Comparison of ENCODE assay signal across 22 cellular contexts in the genomic region with DNA sequence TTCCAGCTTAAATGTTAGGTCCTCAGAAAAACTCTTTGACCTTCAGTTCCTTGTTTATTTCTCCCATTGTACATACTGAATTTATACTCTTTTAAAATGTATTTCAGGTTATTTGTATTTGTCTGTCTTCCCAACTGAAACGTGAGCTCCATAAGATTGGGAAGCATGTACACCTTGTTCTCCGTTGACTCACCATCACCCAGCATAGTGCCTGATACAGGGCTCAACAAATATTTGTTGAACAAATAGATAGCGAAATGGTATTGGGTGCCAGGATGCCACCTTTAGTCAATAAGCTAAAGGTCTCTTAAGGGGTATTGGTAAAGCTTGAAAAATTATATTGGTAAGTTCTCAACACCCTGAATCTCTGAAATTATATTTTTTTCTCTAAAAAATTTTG.
DNase-seq lines count a peak whose midpoint lies in the region; ATAC-seq, FAIRE-seq and TF ChIP-seq lines count a peak whose summit lies in the region.
"Had no signal": no experiment of that assay in that cellular context is flagged by ENCODE, and none has a peak within 500 bp of the region (broad histone marks: within the 10 kb centered on the region; RNA-seq: fewer than 3 reads in every experiment).

No MANE protein-coding gene starts in this region.

- no peak overlapping the region for H3K4me2 ChIP-seq in HepG2 (ENCODE audit: low read depth, low read length)
- H3K4me2 ChIP-seq: GM23338, KMS-11 had no signal

- TF ChIP-seq EP300 in HepG2 (IDR thresholded peaks at IDR 0.05; ENCODE audit: low read depth in 2 of 2, low read length in 2 of 2) = no peak
- TF ChIP-seq EP300 in HepG2 (CRISPR knock-in tag; IDR thresholded peaks at IDR 0.05; ENCODE audit: borderline replicate concordance) = no peak

- H2AFZ ChIP-seq in HepG2 (ENCODE audit: low read length) = no peak overlapping the region
- H2AFZ ChIP-seq: GM23338 had no signal

- H3K27me3 ChIP-seq in HepG2 (ENCODE audit: control insufficient read depth in 1 of 2, insufficient read depth in 2 of 2, low read length in 2 of 2) (no peaks in the 10 kb centered on the region), WERI-Rb-1 (ENCODE audit: insufficient read depth, low read depth, severe bottlenecking) (no peaks in the 10 kb centered on the region)
- H3K27me3 ChIP-seq: BE2C, SJCRH30 had no signal

- no peaks in the 10 kb centered on the region for H3K79me2 ChIP-seq in HepG2 (ENCODE audit: insufficient read depth, low read length)

- TF ChIP-seq RAD21 in HepG2 (CRISPR knock-in tag; IDR thresholded peaks at IDR 0.05) = no peak

- no peak overlapping the region for H3K4me3 ChIP-seq in HepG2 (replicated peaks in 1 of 3; ENCODE audit: insufficient read depth in 1 of 3, low read depth in 2 of 3, low read length in 3 of 3)
- no peak overlapping the region for H3K4me3 ChIP-seq in WERI-Rb-1 (ENCODE audit: low read depth, low read length)
- H3K4me3 ChIP-seq: GM23338, HAP-1, SJCRH30 had no signal

- in situ Hi-C loops in HepG2 (cut with HindIII; ENCODE audit: extremely low pct_ligation_motif_present, low pct_unique_long_range_greater_than_20kb) = no loop called here

- H3K9me3 ChIP-seq in HepG2 (ENCODE audit: low read length) (no peaks in the 10 kb centered on the region), WERI-Rb-1 (ENCODE audit: severe bottlenecking) (no peaks in the 10 kb centered on the region)
- H3K9me3 ChIP-seq: BE2C, HAP-1, SJCRH30 had no signal

- no TSS peak for BruUV-seq in HepG2 (replicated peaks; lab: Mats Ljungman, UMichigan)

- H3K36me3 ChIP-seq in HepG2 (replicated peaks in 1 of 2; ENCODE audit: control insufficient read depth in 1 of 2, insufficient read depth in 2 of 2, low read length in 2 of 2) (peaks cover 0 to 1% of the 10 kb centered on the region in 2 experiments; a peak in 1 of 5 replicates), WERI-Rb-1 (no peaks in the 10 kb centered on the region)
- H3K36me3 ChIP-seq: BE2C, HAP-1, SJCRH30 had no signal

- FAIRE-seq in HepG2 (lab: Jason Lieb, UNC) = no peak
- FAIRE-seq: GM18507, HTR-8/SVneo, RCC 7860 had no signal

- WGBS in HepG2 (ENCODE audit: low lambda C conversion rate) = 42% methylated on average over 3 of the region's 3 CpGs

- no peak for TF ChIP-seq CTCF in 22Rv1 (IDR thresholded peaks at IDR 0.05)
- no peak for TF ChIP-seq CTCF in HepG2 (CRISPR knock-in tag; IDR thresholded peaks at IDR 0.05)
- no peak for TF ChIP-seq CTCF in WERI-Rb-1 (IDR thresholded peaks at IDR 0.05; ENCODE audit: low read depth, low read length)

- no peak for ATAC-seq in HepG2
- ATAC-seq: GM23338, T-cell had no signal

- CTCF ChIA-PET in HepG2 (lab: Yijun Ruan, JAX; ENCODE audit: low intra/inter-chr PET ratio, low total read pairs) = no interaction called here

- intact Hi-C loops in HepG2 (cut with micrococcal nuclease; ENCODE audit: unreplicated experiment) = no loop called here

- H3K27ac ChIP-seq in 22Rv1 (peak overlapping the region; percentile 49), HepG2 (ENCODE audit: extremely low read length, insufficient read depth, low read length) (no peak overlapping the region), WERI-Rb-1 (no peak overlapping the region)
- H3K27ac ChIP-seq: KMS-11, SJCRH30 had no signal

- 0 out of 2 replicates have a peak, but pooled peaks cover 5% of the 10 kb centered on the region for H3K4me1 ChIP-seq in HepG2 (ENCODE audit: insufficient read depth, low read length)
- H3K4me1 ChIP-seq: BE2C, HAP-1, SJCRH30 had no signal

- H4K20me1 ChIP-seq in HepG2 (ENCODE audit: insufficient read depth, low read length) = no peaks in the 10 kb centered on the region

- H3K9ac ChIP-seq in HepG2 (ENCODE audit: insufficient read depth, low read depth, low read length) = no peak overlapping the region
- H3K9ac ChIP-seq: KMS-11 had no signal

- no peak for TF ChIP-seq POLR2A in HepG2 (IDR thresholded peaks at IDR 0.05; ENCODE audit: insufficient read depth in 1 of 2, low read depth in 2 of 2, low read length in 2 of 2)

- POLR2A ChIA-PET in HepG2 (lab: Yijun Ruan, JAX) = interaction anchor here (0.6 to 1.1 kb wide), 2 partner anchors 12 to 17 kb away, joined by 3 read pairs; no protein-coding TSS in a partner anchor

- peak; percentile 63 for DNase-seq in DMS53 treated with DMSO at 0.1 percent for 48 hours (lab: John Stamatoyannopoulos, UW; ENCODE audit: unreplicated experiment)
- peak; percentile 50 for DNase-seq in NCI-H510A treated with DMSO at 0.1 percent for 48 hours (lab: John Stamatoyannopoulos, UW)
- DNase-seq in HepG2 (ENCODE audit: low spot score) = peak; percentile 16
- DNase-seq in GM03348 (ENCODE audit: low spot score) = no peak
- no peak for DNase-seq in NCI-H1105 (lab: John Stamatoyannopoulos, UW)
- DNase-seq in WERI-Rb-1 = no peak
- DNase-seq: BE2C; IMR-90; NCI-H1417; NCI-H1930; NCI-H226; NCI-H524 treated with DMSO at 0.1 percent for 48 hours; NK-92 treated with Interleukin-12 subunit alpha and Interleukin-12 subunit beta, amount 100 ng/mL, for 24 hours; SJCRH30; T-cell had no signal

TF ChIP-seq in HepG2, 621 proteins besides CTCF, POLR2A, EP300 and RAD21 (continues in another document):
- TF ChIP-seq, protein P1, sequence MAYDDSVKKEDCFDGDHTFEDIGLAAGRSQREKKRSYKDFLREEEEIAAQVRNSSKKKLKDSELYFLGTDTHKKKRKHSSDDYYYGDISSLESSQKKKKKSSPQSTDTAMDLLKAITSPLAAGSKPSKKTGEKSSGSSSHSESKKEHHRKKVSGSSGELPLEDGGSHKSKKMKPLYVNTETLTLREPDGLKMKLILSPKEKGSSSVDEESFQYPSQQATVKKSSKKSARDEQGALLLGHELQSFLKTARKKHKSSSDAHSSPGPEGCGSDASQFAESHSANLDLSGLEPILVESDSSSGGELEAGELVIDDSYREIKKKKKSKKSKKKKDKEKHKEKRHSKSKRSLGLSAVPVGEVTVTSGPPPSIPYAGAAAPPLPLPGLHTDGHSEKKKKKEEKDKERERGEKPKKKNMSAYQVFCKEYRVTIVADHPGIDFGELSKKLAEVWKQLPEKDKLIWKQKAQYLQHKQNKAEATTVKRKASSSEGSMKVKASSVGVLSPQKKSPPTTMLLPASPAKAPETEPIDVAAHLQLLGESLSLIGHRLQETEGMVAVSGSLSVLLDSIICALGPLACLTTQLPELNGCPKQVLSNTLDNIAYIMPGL (CRISPR knock-in tag; IDR thresholded peaks at IDR 0.05; ENCODE audit: borderline replicate concordance in 1 of 2, low read depth in 1 of 2) = no peak
- TF ChIP-seq TBX3 (IDR thresholded peaks at IDR 0.05; ENCODE audit: borderline replicate concordance) (peak; percentile 27; the same call in 1 of the 2 replicates), FOSL2 (CRISPR knock-in tag; IDR thresholded peaks at IDR 0.05) (peak; percentile 34; the same call in 1 of the 2 replicates), ZNF556 (CRISPR knock-in tag; IDR thresholded peaks at IDR 0.05; ENCODE audit: borderline replicate concordance) (no peak)
- TF ChIP-seq, protein P2, sequence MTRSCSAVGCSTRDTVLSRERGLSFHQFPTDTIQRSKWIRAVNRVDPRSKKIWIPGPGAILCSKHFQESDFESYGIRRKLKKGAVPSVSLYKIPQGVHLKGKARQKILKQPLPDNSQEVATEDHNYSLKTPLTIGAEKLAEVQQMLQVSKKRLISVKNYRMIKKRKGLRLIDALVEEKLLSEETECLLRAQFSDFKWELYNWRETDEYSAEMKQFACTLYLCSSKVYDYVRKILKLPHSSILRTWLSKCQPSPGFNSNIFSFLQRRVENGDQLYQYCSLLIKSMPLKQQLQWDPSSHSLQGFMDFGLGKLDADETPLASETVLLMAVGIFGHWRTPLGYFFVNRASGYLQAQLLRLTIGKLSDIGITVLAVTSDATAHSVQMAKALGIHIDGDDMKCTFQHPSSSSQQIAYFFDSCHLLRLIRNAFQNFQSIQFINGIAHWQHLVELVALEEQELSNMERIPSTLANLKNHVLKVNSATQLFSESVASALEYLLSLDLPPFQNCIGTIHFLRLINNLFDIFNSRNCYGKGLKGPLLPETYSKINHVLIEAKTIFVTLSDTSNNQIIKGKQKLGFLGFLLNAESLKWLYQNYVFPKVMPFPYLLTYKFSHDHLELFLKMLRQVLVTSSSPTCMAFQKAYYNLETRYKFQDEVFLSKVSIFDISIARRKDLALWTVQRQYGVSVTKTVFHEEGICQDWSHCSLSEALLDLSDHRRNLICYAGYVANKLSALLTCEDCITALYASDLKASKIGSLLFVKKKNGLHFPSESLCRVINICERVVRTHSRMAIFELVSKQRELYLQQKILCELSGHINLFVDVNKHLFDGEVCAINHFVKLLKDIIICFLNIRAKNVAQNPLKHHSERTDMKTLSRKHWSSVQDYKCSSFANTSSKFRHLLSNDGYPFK (CRISPR knock-in tag; IDR thresholded peaks at IDR 0.05; ENCODE audit: borderline replicate concordance) = no peak
- TF ChIP-seq, protein P3, sequence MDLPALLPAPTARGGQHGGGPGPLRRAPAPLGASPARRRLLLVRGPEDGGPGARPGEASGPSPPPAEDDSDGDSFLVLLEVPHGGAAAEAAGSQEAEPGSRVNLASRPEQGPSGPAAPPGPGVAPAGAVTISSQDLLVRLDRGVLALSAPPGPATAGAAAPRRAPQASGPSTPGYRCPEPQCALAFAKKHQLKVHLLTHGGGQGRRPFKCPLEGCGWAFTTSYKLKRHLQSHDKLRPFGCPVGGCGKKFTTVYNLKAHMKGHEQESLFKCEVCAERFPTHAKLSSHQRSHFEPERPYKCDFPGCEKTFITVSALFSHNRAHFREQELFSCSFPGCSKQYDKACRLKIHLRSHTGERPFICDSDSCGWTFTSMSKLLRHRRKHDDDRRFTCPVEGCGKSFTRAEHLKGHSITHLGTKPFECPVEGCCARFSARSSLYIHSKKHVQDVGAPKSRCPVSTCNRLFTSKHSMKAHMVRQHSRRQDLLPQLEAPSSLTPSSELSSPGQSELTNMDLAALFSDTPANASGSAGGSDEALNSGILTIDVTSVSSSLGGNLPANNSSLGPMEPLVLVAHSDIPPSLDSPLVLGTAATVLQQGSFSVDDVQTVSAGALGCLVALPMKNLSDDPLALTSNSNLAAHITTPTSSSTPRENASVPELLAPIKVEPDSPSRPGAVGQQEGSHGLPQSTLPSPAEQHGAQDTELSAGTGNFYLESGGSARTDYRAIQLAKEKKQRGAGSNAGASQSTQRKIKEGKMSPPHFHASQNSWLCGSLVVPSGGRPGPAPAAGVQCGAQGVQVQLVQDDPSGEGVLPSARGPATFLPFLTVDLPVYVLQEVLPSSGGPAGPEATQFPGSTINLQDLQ (CRISPR knock-in tag; IDR thresholded peaks at IDR 0.05) = no peak

Comparison
In these comparisons a context has a peak if more than half of its experiments do, and no peak if none do; other contexts are left out.
1. DNase-seq: peak in DMS53 treated with DMSO at 0.1 percent for 48 hours (single experiment), NCI-H510A treated with DMSO at 0.1 percent for 48 hours (single experiment) and HepG2 (single experiment); none in GM03348 (single experiment), NCI-H1105 (single experiment) and WERI-Rb-1 (single experiment).